10 cellular contexts compared by ENCODE assay signal in genomic region chr7:132216847-132217246, GRCh38.
"Had no signal": no experiment of that assay in that cellular context is flagged by ENCODE, and none has a peak within 500 bp of the region (broad histone marks: within the 10 kb centered on the region; RNA-seq: fewer than 3 reads in every experiment).

No MANE protein-coding gene starts in this region.

- H3K36me3 ChIP-seq: HAP-1 had no signal

- H3K9me3 Mint-ChIP-seq: HFFc6 had no signal

- ATAC-seq: HCT116, HepG2 had no signal

- H3K36me3 Mint-ChIP-seq: IgD-negative memory B cell had no signal

- H3K4me3 Mint-ChIP-seq: HFFc6, IgD-negative memory B cell had no signal

- H3K4me1 ChIP-seq: HAP-1 had no signal

- H3K4me3 ChIP-seq: GM23248, HAP-1 had no signal

- DNase-seq: GM23248, GOT3, H7, HFFc6, KBM-7 had no signal

- H3K27me3 Mint-ChIP-seq: IgD-negative memory B cell had no signal

- H3K9me3 ChIP-seq: HAP-1 had no signal

- H3K27ac Mint-ChIP-seq: HFFc6, IgD-negative memory B cell had no signal

- H3K27ac ChIP-seq: GM23248, HL-60 had no signal
